ENCODE assay signal across 38 cellular contexts in the genomic region with DNA sequence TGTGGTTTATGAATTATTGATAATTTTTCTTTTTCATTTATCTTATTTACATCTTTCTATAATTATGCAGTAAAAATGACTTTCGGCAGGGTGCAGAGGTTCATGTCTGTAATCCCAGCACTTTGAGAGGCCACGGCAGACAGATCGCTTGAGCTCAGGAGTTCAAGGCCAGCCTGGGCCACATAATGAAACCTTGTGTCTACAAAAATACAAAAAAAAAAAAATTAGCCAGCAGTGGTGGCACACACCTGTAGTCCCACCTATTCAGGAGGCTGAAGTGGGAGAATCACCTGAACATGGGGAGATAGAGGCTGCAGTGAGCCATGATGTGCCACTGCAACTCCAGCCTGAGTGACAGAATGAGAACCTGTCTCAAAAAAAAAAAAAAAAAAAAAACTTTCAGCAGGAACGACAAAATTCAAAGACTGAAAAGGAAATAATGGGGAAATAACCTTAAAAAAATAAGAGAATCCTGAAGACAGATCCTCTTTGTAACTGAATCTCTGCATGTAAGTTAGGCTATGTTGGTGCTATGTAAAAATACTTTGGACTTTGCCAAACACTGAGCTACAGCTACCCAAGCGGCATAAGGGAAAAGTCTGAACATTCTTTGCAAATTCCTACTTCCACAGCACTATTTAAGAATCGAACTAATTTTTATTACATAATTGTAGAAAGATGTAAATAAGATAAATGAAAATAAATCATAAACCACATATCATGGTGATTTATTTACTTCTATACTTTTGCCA.
"Had no signal": no experiment of that assay in that cellular context is flagged by ENCODE, and none has a peak within 500 bp of the region (broad histone marks: within the 10 kb centered on the region; RNA-seq: fewer than 3 reads in every experiment).

No MANE protein-coding gene starts in this region.

- H3K4me1 Mint-ChIP-seq: activated T-helper 17 cell treated with anti-CD3 and anti-CD28 coated beads, Interleukin-2, amount 50 U/mL, for 72 hours had no signal

- ATAC-seq: activated CD4-positive, alpha-beta T cell treated with anti-CD3 and anti-CD28 coated beads for 36 hours; activated CD4-positive, CD25-positive, alpha-beta regulatory T cell treated with anti-CD3 and anti-CD28 coated beads, Interleukin-2, amount 50 U/mL, for 24 hours; activated CD8-positive, alpha-beta T cell treated with anti-CD3 and anti-CD28 coated beads for 36 hours; activated naive CD4-positive, alpha-beta T cell treated with anti-CD3 and anti-CD28 coated beads, Interleukin-2, amount 50 U/mL, for 72 hours; activated T-cell treated with anti-CD3 and anti-CD28 coated beads, Interleukin-2, amount 50 U/mL, for 4 hours; activated T-cell treated with anti-CD3 and anti-CD28 coated beads, Interleukin-2, amount 50 U/mL, for 72 hours; activated T-helper 17 cell treated with anti-CD3 and anti-CD28 coated beads, Interleukin-2, amount 50 U/mL, for 72 hours; body of pancreas; WTC11 had no signal

- H3K4me3 Mint-ChIP-seq: activated CD4-positive, alpha-beta memory T cell treated with anti-CD3 and anti-CD28 coated beads for 36 hours; activated CD4-positive, alpha-beta T cell treated with anti-CD3 and anti-CD28 coated beads for 36 hours; activated CD8-positive, alpha-beta T cell treated with anti-CD3 and anti-CD28 coated beads for 36 hours; activated naive CD4-positive, alpha-beta T cell treated with anti-CD3 and anti-CD28 coated beads for 36 hours; activated naive CD8-positive, alpha-beta T cell treated with anti-CD3 and anti-CD28 coated beads for 36 hours; activated T-cell treated with anti-CD3 and anti-CD28 coated beads, Interleukin-2, amount 50 U/mL, for 4 hours; activated T-cell treated with anti-CD3 and anti-CD28 coated beads, Interleukin-2, amount 50 U/mL, for 72 hours; activated T-helper 1 cell treated with anti-CD3 and anti-CD28 coated beads, Interleukin-12 subunit alpha, Interleukin-12 subunit beta, Interleukin-2, Interleukin-4 antibody, amounts not matched to agents 30 ng/mL and 10 ng/mL and 1 ng/mL, durations not matched to agents 14 hours and 24 hours and 36 hours; activated T-helper 17 cell treated with anti-CD3 and anti-CD28 coated beads, Interleukin-2, amount 50 U/mL, for 72 hours; T-helper 1 cell treated with Interleukin-12 subunit alpha and Interleukin-12 subunit beta and Interleukin-4 antibody, amounts not matched to agents 30 μg/mL and 1 μg/mL, for 36 hours; T-helper 2 cell treated with Interferon-gamma antibody and Interleukin-4, amounts not matched to agents 5 μg/mL and 100 μg/mL, for 36 hours; WTC11 had no signal

- H3K27me3 ChIP-seq: adrenal gland, body of pancreas, brain microvascular endothelial cell, breast epithelium had no signal

- FAIRE-seq: astrocyte had no signal

- H3K27me3 Mint-ChIP-seq: activated CD4-positive, alpha-beta memory T cell treated with anti-CD3 and anti-CD28 coated beads for 36 hours; activated CD4-positive, alpha-beta T cell treated with anti-CD3 and anti-CD28 coated beads for 36 hours; activated CD8-positive, alpha-beta T cell treated with anti-CD3 and anti-CD28 coated beads for 36 hours; activated naive CD8-positive, alpha-beta T cell treated with anti-CD3 and anti-CD28 coated beads for 36 hours; activated T-helper 17 cell treated with anti-CD3 and anti-CD28 coated beads, Interleukin-2, amount 50 U/mL, for 72 hours had no signal

- H3K36me3 ChIP-seq: adrenal gland, brain microvascular endothelial cell, breast epithelium, WERI-Rb-1 had no signal

- DNase-seq: activated CD4-positive, alpha-beta memory T cell treated with anti-CD3 and anti-CD28 coated beads for 36 hours; activated CD4-positive, alpha-beta T cell treated with anti-CD3 and anti-CD28 coated beads for 1 hour; activated CD4-positive, alpha-beta T cell treated with anti-CD3 and anti-CD28 coated beads for 36 hours; activated CD4-positive, alpha-beta T cell treated with anti-CD3 and anti-CD28 coated beads for 48 hours; activated CD4-positive, alpha-beta T cell treated with anti-CD3 and anti-CD28 coated beads, Interleukin-2, amount 50 U/mL, for 1 hour; activated CD4-positive, alpha-beta T cell treated with anti-CD3 and anti-CD28 coated beads, Interleukin-2, amount 50 U/mL, for 4 hours; activated CD4-positive, CD25-positive, alpha-beta regulatory T cell; activated CD8-positive, alpha-beta memory T cell treated with anti-CD3 and anti-CD28 coated beads, Interleukin-2, amount 50 U/mL, for 4 hours; activated CD8-positive, alpha-beta T cell treated with anti-CD3 and anti-CD28 coated beads for 36 hours; activated effector memory CD4-positive, alpha-beta T cell treated with anti-CD3 and anti-CD28 coated beads, Interleukin-2, amount 50 U/mL, for 16 hours; activated gamma-delta T cell treated with Interleukin-2 at 50 U/mL for 16 hours; activated naive CD4-positive, alpha-beta T cell; activated naive CD4-positive, alpha-beta T cell treated with anti-CD3 and anti-CD28 coated beads for 36 hours; activated naive CD4-positive, alpha-beta T cell treated with anti-CD3 and anti-CD28 coated beads, Interleukin-2, amount 50 U/mL, for 16 hours; activated naive CD8-positive, alpha-beta T cell treated with anti-CD3 and anti-CD28 coated beads for 36 hours; activated T-cell treated with anti-CD3 and anti-CD28 coated beads for 4 hours; activated T-cell treated with anti-CD3 and anti-CD28 coated beads, Interleukin-2, amount 50 U/mL, for 1 hour; activated T-cell treated with anti-CD3 and anti-CD28 coated beads, Interleukin-2, amount 50 U/mL, for 4 hours; activated T-cell treated with anti-CD3 and anti-CD28 coated beads, Interleukin-2, amount 50 U/mL, for 72 hours; adrenal gland; amniotic stem cell; aorta; body of pancreas; brain microvascular endothelial cell; central memory CD4-positive, alpha-beta T cell; T-helper 1 cell; T-helper 2 cell; T-helper 9 cell; WERI-Rb-1 had no signal

- H3K9me3 ChIP-seq: adrenal gland, body of pancreas, breast epithelium had no signal

- H3K27ac Mint-ChIP-seq: activated CD4-positive, alpha-beta memory T cell treated with anti-CD3 and anti-CD28 coated beads for 36 hours; activated CD4-positive, alpha-beta T cell treated with anti-CD3 and anti-CD28 coated beads for 36 hours; activated CD8-positive, alpha-beta T cell treated with anti-CD3 and anti-CD28 coated beads for 36 hours; activated naive CD4-positive, alpha-beta T cell treated with anti-CD3 and anti-CD28 coated beads for 36 hours; activated naive CD4-positive, alpha-beta T cell treated with anti-CD3 and anti-CD28 coated beads, Interleukin-2, amount 50 U/mL, for 72 hours; activated naive CD8-positive, alpha-beta T cell treated with anti-CD3 and anti-CD28 coated beads for 36 hours; activated T-cell treated with anti-CD3 and anti-CD28 coated beads, Interleukin-2, amount 50 U/mL, for 72 hours; activated T-helper 1 cell treated with anti-CD3 and anti-CD28 coated beads, Interleukin-12 subunit alpha, Interleukin-12 subunit beta, Interleukin-2, Interleukin-4 antibody, amounts not matched to agents 30 ng/mL and 10 ng/mL and 1 ng/mL, durations not matched to agents 14 hours and 24 hours and 36 hours; activated T-helper 17 cell treated with anti-CD3 and anti-CD28 coated beads, Interleukin-2, amount 50 U/mL, for 72 hours; T-helper 1 cell treated with Interleukin-12 subunit alpha and Interleukin-12 subunit beta and Interleukin-4 antibody, amounts not matched to agents 30 μg/mL and 1 μg/mL, for 36 hours; T-helper 2 cell treated with Interferon-gamma antibody and Interleukin-4, amounts not matched to agents 5 μg/mL and 100 μg/mL, for 36 hours; WTC11 had no signal

- H3K27ac ChIP-seq: adrenal gland, body of pancreas, brain microvascular endothelial cell, breast epithelium, WERI-Rb-1 had no signal

- H3K4me1 ChIP-seq: breast epithelium had no signal

- H3K9me3 Mint-ChIP-seq: activated CD4-positive, alpha-beta memory T cell treated with anti-CD3 and anti-CD28 coated beads for 36 hours; activated CD8-positive, alpha-beta T cell treated with anti-CD3 and anti-CD28 coated beads for 36 hours; activated naive CD4-positive, alpha-beta T cell treated with anti-CD3 and anti-CD28 coated beads for 36 hours; activated naive CD4-positive, alpha-beta T cell treated with anti-CD3 and anti-CD28 coated beads, Interleukin-2, amount 50 U/mL, for 72 hours; activated naive CD8-positive, alpha-beta T cell treated with anti-CD3 and anti-CD28 coated beads for 36 hours; activated T-cell treated with anti-CD3 and anti-CD28 coated beads, Interleukin-2, amount 50 U/mL, for 4 hours; activated T-helper 17 cell treated with anti-CD3 and anti-CD28 coated beads, Interleukin-2, amount 50 U/mL, for 72 hours; T-helper 1 cell treated with Interleukin-12 subunit alpha and Interleukin-12 subunit beta and Interleukin-4 antibody, amounts not matched to agents 30 μg/mL and 1 μg/mL, for 36 hours; T-helper 2 cell treated with Interferon-gamma antibody and Interleukin-4, amounts not matched to agents 5 μg/mL and 100 μg/mL, for 36 hours had no signal

- H3K36me3 Mint-ChIP-seq: activated CD4-positive, alpha-beta memory T cell treated with anti-CD3 and anti-CD28 coated beads for 36 hours; activated naive CD4-positive, alpha-beta T cell treated with anti-CD3 and anti-CD28 coated beads, Interleukin-2, amount 50 U/mL, for 72 hours; activated naive CD8-positive, alpha-beta T cell treated with anti-CD3 and anti-CD28 coated beads for 36 hours; WTC11 had no signal

- H3K4me3 ChIP-seq: adrenal gland, body of pancreas, breast epithelium had no signal
